ENCODE assay signal across 10 cellular contexts in genomic region chr9:136821333-136822031, GRCh38. TPM values are rescaled to one million over a fixed set of nuclear protein-coding genes. Genes with fewer than 3 reads are reported as not detected.
A peak's percentile ranks its signal among the peaks of the same experiment; 100 is the strongest.
DNase-seq lines count a peak whose midpoint lies in the region; ATAC-seq and TF ChIP-seq lines count a peak whose summit lies in the region.
"Had no signal": no experiment of that assay in that cellular context is flagged by ENCODE, and none has a peak within 500 bp of the region (broad histone marks: within the 10 kb centered on the region; RNA-seq: fewer than 3 reads in every experiment).

No MANE protein-coding gene starts in this region.

- H3K4me1 ChIP-seq in iPS DF 6.9 (ENCODE audit: control insufficient read depth, insufficient read depth, low read length) (no peaks in the 10 kb centered on the region; the same call in none of the 2 replicates), neural progenitor cell (peaks cover 9% of the 10 kb centered on the region)

- H4K20me1 ChIP-seq in neural progenitor cell (ENCODE audit: low read depth): peaks cover 61% of the 10 kb centered on the region

- H3K9ac ChIP-seq in neural progenitor cell: no peak overlapping the region

- H3K9me3 ChIP-seq in iPS DF 6.9 (ENCODE audit: control insufficient read depth, insufficient read depth, low read length) (no peaks in the 10 kb centered on the region), neural progenitor cell (ENCODE audit: low read depth) (no peaks in the 10 kb centered on the region)

- H3K4me3 Mint-ChIP-seq in neural progenitor cell: no peak overlapping the region

- no peak for ATAC-seq in HG02973 (IDR thresholded peaks at IDR 0.05; ENCODE audit: unreplicated experiment)

- H2AFZ ChIP-seq in neural progenitor cell (replicated peaks): no peak overlapping the region

- peaks cover 21% of the 10 kb centered on the region for H3K36me3 Mint-ChIP-seq in neural progenitor cell

- no peak overlapping the region for H3K27ac Mint-ChIP-seq in neural progenitor cell

- H3F3A ChIP-seq in neural progenitor cell (ENCODE audit: low read depth): peaks cover 12% of the 10 kb centered on the region

- H3K27me3 Mint-ChIP-seq in neural progenitor cell (ENCODE audit: insufficient read depth, low read depth): peaks cover 4% of the 10 kb centered on the region

- peak overlapping the region; percentile 97 for H3K4me2 ChIP-seq in neural progenitor cell

- WGBS in iPS DF 6.9 (ENCODE audit: insufficient coverage, insufficient read length): no CpG with 5 or more reads among the region's 81 CpGs

- no peaks in the 10 kb centered on the region for H3K9me3 Mint-ChIP-seq in neural progenitor cell

- DNase-seq in AG08396 (ENCODE audit: low spot score): peak; percentile 83
- peak; percentile 56 for DNase-seq in choroid plexus epithelial cell (ENCODE audit: low read depth)
- DNase-seq in iPS DF 6.9 (ENCODE audit: low read depth, low spot score): no peak
- DNase-seq in neural progenitor cell (ENCODE audit: low spot score): peak; percentile 75
- DNase-seq in UCSD-AML1 (lab: John Stamatoyannopoulos, UW; ENCODE audit: unreplicated experiment): no peak
- no peak for DNase-seq in HK-2 (ENCODE audit: unreplicated experiment)
- DNase-seq in NCI-H2196 (lab: John Stamatoyannopoulos, UW; ENCODE audit: unreplicated experiment): no peak
- DNase-seq: cortex of kidney, NCI-H1105 treated with DMSO at 0.1 percent for 48 hours had no signal

- H3K27ac ChIP-seq in iPS DF 6.9 (ENCODE audit: low read length) (no peak overlapping the region), neural progenitor cell (no peak overlapping the region)

- H3K4me1 Mint-ChIP-seq in neural progenitor cell: peaks cover 10% of the 10 kb centered on the region

- H3K4me3 ChIP-seq in choroid plexus epithelial cell (ENCODE audit: low read depth, low read length) (peak overlapping the region; percentile 46), iPS DF 6.9 (ENCODE audit: low read length) (peak overlapping the region; percentile 12; the same call in 1 of the 2 replicates), neural progenitor cell (peak overlapping the region; percentile 53)

- TF ChIP-seq CTCF in choroid plexus epithelial cell (conservative IDR thresholded peaks at IDR 0.05; ENCODE audit: low read depth, low read length) (no peak), neural progenitor cell (IDR thresholded peaks at IDR 0.05) (no peak)

- peaks cover 45% of the 10 kb centered on the region for H3K79me2 ChIP-seq in neural progenitor cell (ENCODE audit: low read depth)

- H3K27me3 ChIP-seq in iPS DF 6.9 (ENCODE audit: control insufficient read depth, insufficient read depth, low read length) (no peaks in the 10 kb centered on the region), neural progenitor cell (peaks cover 16% of the 10 kb centered on the region)

- peaks cover 19% of the 10 kb centered on the region for H3K36me3 ChIP-seq in iPS DF 6.9 (ENCODE audit: control insufficient read depth, insufficient read depth, low read length)
- peaks cover 3% of the 10 kb centered on the region for H3K36me3 ChIP-seq in neural progenitor cell

RNA-seq across cellular contexts. Expression of gene RABL6, which starts 13.7 kb away (rescaled TPM):
- total RNA-seq in neural progenitor cell (ENCODE audit: low replicate concordance): 71.2 and 148 TPM in 2 replicates

RNA-seq across cellular contexts. Expression of gene AJM1, which starts 20.8 kb away (rescaled TPM):
- 0.77 TPM in 1 of 2 replicates, not detected in the other for total RNA-seq in neural progenitor cell (ENCODE audit: low replicate concordance)

RNA-seq across cellular contexts. Expression of gene CCDC183, which starts 25.3 kb away (rescaled TPM):
- 0.84 and 2.1 TPM in 2 replicates for total RNA-seq in neural progenitor cell (ENCODE audit: low replicate concordance)

RNA-seq across cellular contexts. Expression of gene PHPT1, which starts 27.7 kb away (rescaled TPM):
- total RNA-seq in neural progenitor cell (ENCODE audit: low replicate concordance): 58.8 and 110 TPM in 2 replicates

RNA-seq across cellular contexts. Expression of gene TMEM141, which starts 30.3 kb away (rescaled TPM):
- 19.9 and 46.8 TPM in 2 replicates for total RNA-seq in neural progenitor cell (ENCODE audit: low replicate concordance)

Comparison
In these comparisons a context has a peak if more than half of its experiments do, and no peak if none do; other contexts are left out.
1. DNase-seq: peak in AG08396 (single experiment), choroid plexus epithelial cell (single experiment) and neural progenitor cell (single experiment); none in iPS DF 6.9 (single experiment), UCSD-AML1 (single experiment), HK-2 (single experiment) and NCI-H2196 (single experiment).
2. Peak in every context shown above with its lines, with median percentiles within 50 percentile points of each other: H3K4me3 ChIP-seq.